In genomic region chr20:34281177-34281576, GRCh38 we compare ENCODE assay signal across 1 cellular context.
TF ChIP-seq lines count a peak whose summit lies in the region.

No MANE protein-coding gene starts in this region.

TF ChIP-seq in HepG2, 621 proteins besides CTCF, POLR2A, EP300 and RAD21 (continued from another document):
- no peak for TF ChIP-seq HIVEP1 (CRISPR knock-in tag; IDR thresholded peaks at IDR 0.05)
- TF ChIP-seq RCOR2 (CRISPR knock-in tag; IDR thresholded peaks at IDR 0.05) = no peak
- peak; percentile 63 for TF ChIP-seq RBM22 (optimal IDR thresholded peaks at IDR 0.05; ENCODE audit: low read length)
- no peak for TF ChIP-seq ZNF333 (CRISPR knock-in tag; IDR thresholded peaks at IDR 0.05; ENCODE audit: borderline replicate concordance)
- no peak for TF ChIP-seq CREB3 (CRISPR knock-in tag; IDR thresholded peaks at IDR 0.05)
- TF ChIP-seq SNAI1 (CRISPR knock-in tag; IDR thresholded peaks at IDR 0.05; ENCODE audit: borderline replicate concordance) = no peak
